Comparison of ENCODE assay signal across 15 cellular contexts in genomic region chr20:57412347-57413029, GRCh38. TPM values are rescaled to one million over a fixed set of nuclear protein-coding genes. Genes with fewer than 3 reads are reported as not detected.
DNase-seq lines count a peak whose midpoint lies in the region; ATAC-seq, FAIRE-seq and TF ChIP-seq lines count a peak whose summit lies in the region.
"Had no signal": no experiment of that assay in that cellular context is flagged by ENCODE, and none has a peak within 500 bp of the region (broad histone marks: within the 10 kb centered on the region; RNA-seq: fewer than 3 reads in every experiment).

No MANE protein-coding gene starts in this region.

- intact Hi-C loops in K562 (cut with micrococcal nuclease) (no loop called here), spleen (cut with DNase I; ENCODE audit: low total_unique reads) (no loop called here)

- TF ChIP-seq RAD21 in K562 (CRISPR knock-in tag; conservative IDR thresholded peaks at IDR 0.05 in 1 of 2, IDR thresholded peaks at IDR 0.05 in 1 of 2), result 0 out of 4 replicates have a peak, but pooled peaks of 1 of the 2 experiments have one; percentile 19

- H4K20me1 ChIP-seq in K562 (replicated peaks; ENCODE audit: control insufficient read depth, insufficient read depth, low read length), result peaks cover 9% of the 10 kb centered on the region

- H3K9ac ChIP-seq in K562 (ENCODE audit: insufficient read depth in 1 of 2, low read depth in 2 of 2, low read length in 2 of 2), result peak overlapping the region; percentile 6 to 70; a peak in 2 of 4 replicates

- peaks cover 25% of the 10 kb centered on the region; the same call in 2 of the 3 replicates for H3K36me3 ChIP-seq in K562 (ENCODE audit: control insufficient read depth, insufficient read depth, low read length)
- H3K36me3 ChIP-seq in spleen, result peaks cover 3 to 33% (median 32%) of the 10 kb centered on the region in 6 donors
- H3K36me3 ChIP-seq: breast epithelium, prostate gland had no signal

- peak overlapping the region; percentile 69 for H3K27ac Mint-ChIP-seq in activated T-cell treated with anti-CD3 and anti-CD28 coated beads, Interleukin-2, amount 50 U/mL, for 24 hours

- no peaks in the 10 kb centered on the region for H3K27me3 ChIP-seq in K562 (ENCODE audit: control insufficient read depth in 2 of 2, insufficient read depth in 2 of 2, low read length in 2 of 2)
- H3K27me3 ChIP-seq in spleen (replicated peaks in 1 of 7), result no peaks in the 10 kb centered on the region
- H3K27me3 ChIP-seq: left lung, vagina had no signal

- H3K4me3 Mint-ChIP-seq in activated T-cell treated with anti-CD3 and anti-CD28 coated beads, Interleukin-2, amount 50 U/mL, for 24 hours, result no peak overlapping the region

- peaks cover 4% of the 10 kb centered on the region; the same call in 2 of the 3 replicates for H3K79me2 ChIP-seq in K562 (ENCODE audit: control insufficient read depth, insufficient read depth, low read length)

- no peak for DNase-seq in activated T-cell treated with anti-CD3 and anti-CD28 coated beads, Interleukin-2, amount 50 U/mL, for 24 hours
- DNase-seq in activated T-cell treated with anti-CD3 and anti-CD28 coated beads for 4 hours (no peak), HTR-8/SVneo (ENCODE audit: insufficient read length, low spot score) (no peak), K562 (ENCODE audit: extremely low read depth in 1 of 4, low spot score in 3 of 4) (peak in 2 of 4 experiments; percentile 63 to 81), spleen (peak; percentile 51), NCI-H2029 (lab: John Stamatoyannopoulos, UW) (no peak), SK-N-DZ (ENCODE audit: low spot score) (no peak)
- DNase-seq: ACHN, COR-L47, NCI-H2227 treated with DMSO at 0.1 percent for 48 hours had no signal

- H3K27ac ChIP-seq in K562 (ENCODE audit: extremely low read depth, low read depth, low read length) (peak overlapping the region; percentile 34; the same call in 1 of the 3 replicates), spleen (no peak overlapping the region)
- H3K27ac ChIP-seq: breast epithelium, left lung, prostate gland, vagina had no signal

- H3K27me3 Mint-ChIP-seq in activated T-cell treated with anti-CD3 and anti-CD28 coated beads, Interleukin-2, amount 50 U/mL, for 24 hours, result no peaks in the 10 kb centered on the region

- TF ChIP-seq EP300 in K562 (IDR thresholded peaks at IDR 0.05; ENCODE audit: low read length), result peak; percentile 53; the same call in 1 of the 2 replicates

- H3K9me3 Mint-ChIP-seq in activated T-cell treated with anti-CD3 and anti-CD28 coated beads, Interleukin-2, amount 50 U/mL, for 24 hours, result no peaks in the 10 kb centered on the region

- peak overlapping the region; percentile 54; the same call in 1 of the 2 replicates for H2AFZ ChIP-seq in K562 (ENCODE audit: low read depth, low read length)

- peaks cover 83 to 87% of the 10 kb centered on the region in 2 experiments for H3K4me1 ChIP-seq in K562 (replicated peaks in 1 of 2; ENCODE audit: control insufficient read depth in 2 of 2, insufficient read depth in 2 of 2, low read length in 2 of 2)
- H3K4me1 ChIP-seq in spleen, result peaks cover 0 to 66% (median 21%) of the 10 kb centered on the region in 6 donors
- H3K4me1 ChIP-seq: breast epithelium, left lung, prostate gland, vagina had no signal

- ATAC-seq in K562 (peak; percentile 49), HG02870 (IDR thresholded peaks at IDR 0.05; ENCODE audit: unreplicated experiment) (no peak)
- ATAC-seq: left lung had no signal

- POLR2A ChIA-PET in K562 (lab: Yijun Ruan, JAX), result interaction anchor here (0.6 to 3.2 kb wide), 9 partner anchors 9 to 981 kb away, joined by 3 to 20 read pairs (median 6); no protein-coding TSS in a partner anchor

- in situ Hi-C loops in K562 (cut with MboI), result no loop called here

- H3K4me3 ChIP-seq in K562, result no peak overlapping the region
- no peak overlapping the region for H3K4me3 ChIP-seq in spleen
- H3K4me3 ChIP-seq: breast epithelium, left lung, prostate gland, vagina had no signal

- TF ChIP-seq POLR2A in K562 (conservative IDR thresholded peaks at IDR 0.05) (no peak), spleen (IDR thresholded peaks at IDR 0.05) (no peak)

- peaks cover 12% of the 10 kb centered on the region for H3K4me1 Mint-ChIP-seq in activated T-cell treated with anti-CD3 and anti-CD28 coated beads, Interleukin-2, amount 50 U/mL, for 24 hours (ENCODE audit: low read depth)

- BruUV-seq in K562 (replicated peaks; lab: Mats Ljungman, UMichigan), result no TSS peak

- TF ChIP-seq CTCF in K562 (IDR thresholded peaks at IDR 0.05 in 2 of 3, conservative IDR thresholded peaks at IDR 0.05 in 1 of 3; ENCODE audit: insufficient read depth in 2 of 3, low read depth in 1 of 3, low read length in 3 of 3) (no peak), spleen (IDR thresholded peaks at IDR 0.05 in 8 of 11, conservative IDR thresholded peaks at IDR 0.05 in 3 of 11) (no peak)

- H3K4me2 ChIP-seq in K562 (ENCODE audit: insufficient read depth, low read length), result peak overlapping the region; percentile 39

- CTCF ChIA-PET in K562 (lab: Yijun Ruan, JAX; ENCODE audit: low intra/inter-chr PET ratio), result interaction anchor here (0.9 kb wide), 1 partner anchor 22 kb away, joined by 3 read pairs; no protein-coding TSS in a partner anchor

- FAIRE-seq in HTR-8/SVneo (lab: Jason Lieb, UNC) (peak; percentile 94), K562 (lab: Jason Lieb, UNC) (peak; percentile 87)

- H3K36me3 Mint-ChIP-seq in activated T-cell treated with anti-CD3 and anti-CD28 coated beads, Interleukin-2, amount 50 U/mL, for 24 hours (ENCODE audit: low read depth), result peaks cover 32% of the 10 kb centered on the region

- WGBS in K562 (ENCODE audit: insufficient coverage, low coverage, missing lambda C conversion rate), result 15% methylated on average over 8 of the region's 8 CpGs
- 73 to 83% (median 79%) methylated on average over 4 to 8 of the region's 8 CpGs for WGBS in spleen, 5 donors

- H3K9me1 ChIP-seq in K562 (ENCODE audit: control insufficient read depth, insufficient read depth, low read length), result peaks cover 3% of the 10 kb centered on the region

- no peaks in the 10 kb centered on the region for H3K9me3 ChIP-seq in K562 (replicated peaks; ENCODE audit: control insufficient read depth, insufficient read depth, low read depth, low read length)
- H3K9me3 ChIP-seq in spleen, result no peaks in the 10 kb centered on the region
- H3K9me3 ChIP-seq: breast epithelium, left lung, prostate gland, vagina had no signal

TF ChIP-seq in K562, 482 proteins besides CTCF, POLR2A, EP300 and RAD21 (continues in another document):
- 0 out of 2 replicates have a peak, but pooled peaks have one; percentile 51 for TF ChIP-seq FOXO4 (CRISPR knock-in tag; IDR thresholded peaks at IDR 0.05)
- TF ChIP-seq PCBP2 (IDR thresholded peaks at IDR 0.05; ENCODE audit: low read depth, low read length, poor library complexity, severe bottlenecking), result no peak
- TF ChIP-seq ZEB2 (IDR thresholded peaks at IDR 0.05), result peak; percentile 55
- TF ChIP-seq FOXP1 (CRISPR knock-in tag; IDR thresholded peaks at IDR 0.05), result no peak
- TF ChIP-seq ATF7 (IDR thresholded peaks at IDR 0.05), result peak; percentile 18; the same call in 1 of the 2 replicates
- TF ChIP-seq ZNF280B (CRISPR knock-in tag; IDR thresholded peaks at IDR 0.05), result no peak
- 0 out of 2 replicates have a peak, but pooled peaks have one; percentile 44 for TF ChIP-seq DMBX1 (CRISPR knock-in tag; IDR thresholded peaks at IDR 0.05; ENCODE audit: borderline replicate concordance)

RNA-seq across cellular contexts. Expression of gene RBM38, which starts 21.3 kb away (rescaled TPM):
- total RNA-seq in K562 (2011; cell fraction: chromatin; rRNA removed; ENCODE audit: low replicate concordance), result 13.6 and 33.0 TPM in 2 replicates
- 29.3 and 29.4 TPM in 2 replicates for total RNA-seq in K562 (2011; cell fraction: nucleolus; rRNA removed)
- total RNA-seq in K562 (2011; cell fraction: nucleoplasm; rRNA removed), result 21.9 and 24.7 TPM in 2 replicates
- total RNA-seq in K562 (2014; rRNA removed), result 63.6 and 74.0 TPM in 2 replicates
- total RNA-seq in K562 (2014; rRNA removed; fragmentation: Illumina TruSeq; extraction: Trizol), result 10.9 and 12.3 TPM in 2 replicates
- total RNA-seq in K562 (2015; rRNA removed; fragmentation: Illumina TruSeq; extraction: Trizol), result 33.9 and 36.1 TPM in 2 replicates
- total RNA-seq in K562 (2021), result 82.4 and 83.4 TPM in 2 replicates
- polyA plus RNA-seq in K562 (2011; rRNA removed), result 31.9 and 33.2 TPM in 2 replicates
- 44.2 and 145 TPM in 2 replicates for polyA plus RNA-seq in K562 (2011; cell fraction: cytosol; rRNA removed)
- polyA plus RNA-seq in K562 (2011; cell fraction: nucleus; rRNA removed), result 29.1 and 66.0 TPM in 2 replicates
- polyA plus RNA-seq in K562 (2012), result 54.8 and 56.8 TPM in 2 replicates
- 22.5 and 55.0 TPM in 2 replicates for polyA plus RNA-seq in K562 (2014; fragmentation: Illumina TruSeq; extraction: Trizol)
- polyA plus RNA-seq in K562 (2014; fragmentation: Nextera tagmentation; extraction: Ambion mirVana), result under 1 TPM; 0.28 to 0.39 TPM
- 79.6 and 84.1 TPM in 2 replicates for polyA plus RNA-seq in K562 (2014; rRNA removed)
- polyA minus RNA-seq in K562 (2011; rRNA and poly(A)+ RNA removed), result 7.0 and 14.2 TPM in 2 replicates
- polyA minus RNA-seq in K562 (2011; cell fraction: cytosol; rRNA and poly(A)+ RNA removed), result 35.7 and 38.9 TPM in 2 replicates
- 8.0 and 10.9 TPM in 2 replicates for polyA minus RNA-seq in K562 (2011; cell fraction: nucleus; rRNA and poly(A)+ RNA removed)
- 100 to 1,000 TPM in 1 of 7 donors, 10 to 100 TPM in 6; 49.2 to 120 (median 61.6) TPM for total RNA-seq in spleen
- polyA plus RNA-seq in spleen, result 10 to 100 TPM; 48.6 to 87.8 (median 81.2) TPM
- 73.7 and 78.2 TPM in 2 replicates for polyA plus RNA-seq in SK-N-DZ (2014; cell fraction: cytosol; rRNA removed)
- polyA plus RNA-seq in SK-N-DZ (2014; cell fraction: nucleus; rRNA removed), result 38.1 and 43.3 TPM in 2 replicates
